In genomic region chr16:30896890-30897730, GRCh38 we compare ENCODE assay signal across 8 cellular contexts. TPM values are rescaled to one million over a fixed set of nuclear protein-coding genes. Genes with fewer than 3 reads are reported as not detected.
DNase-seq lines count a peak whose midpoint lies in the region; ATAC-seq and TF ChIP-seq lines count a peak whose summit lies in the region.

No MANE protein-coding gene starts in this region.

- peak overlapping the region; percentile 57 for H3K4me3 ChIP-seq in OCI-LY7 (ENCODE audit: low read depth, low read length, poor library complexity, severe bottlenecking)
- peak overlapping the region; percentile 63 to 71 (median 68) for H3K4me3 ChIP-seq in esophagus muscularis mucosa
- H3K4me3 ChIP-seq in mucosa of stomach (ENCODE audit: low read length): peak overlapping the region; percentile 15

- peak; percentile 33 for ATAC-seq in HG03159 (IDR thresholded peaks at IDR 0.05; ENCODE audit: unreplicated experiment)
- ATAC-seq in GM18498 (IDR thresholded peaks at IDR 0.05; ENCODE audit: unreplicated experiment): no peak

- peak; percentile 13 for TF ChIP-seq POLR2A in esophagus muscularis mucosa (IDR thresholded peaks at IDR 0.05; ENCODE audit: low read depth)

- no peaks in the 10 kb centered on the region for H4K20me1 ChIP-seq in OCI-LY7 (ENCODE audit: insufficient read depth, low read length)

- H3K36me3 ChIP-seq in OCI-LY7 (ENCODE audit: insufficient read depth, low read length) (no peaks in the 10 kb centered on the region), esophagus muscularis mucosa (peaks cover 0 to 7% (median 4%) of the 10 kb centered on the region in 4 donors), mucosa of stomach (ENCODE audit: control insufficient read depth, insufficient read depth, low read length) (no peaks in the 10 kb centered on the region)

- H2AFZ ChIP-seq in OCI-LY7 (ENCODE audit: low read length): peak overlapping the region; percentile 100

- H3K27ac ChIP-seq in OCI-LY7 (ENCODE audit: low read depth, low read length, poor library complexity, severe bottlenecking) (peak overlapping the region; percentile 69), esophagus muscularis mucosa (replicated peaks in 1 of 4) (peak overlapping the region; percentile 96 to 99 (median 98))

- DNase-seq in EL: peak; percentile 94
- peak; percentile 83 for DNase-seq in OCI-LY7 (ENCODE audit: low spot score)
- DNase-seq in activated T-helper 1 cell treated with Interleukin-2 at 50 U/mL for 16 hours (ENCODE audit: low read depth): peak; percentile 62
- peak; percentile 98 for DNase-seq in esophagus muscularis mucosa (ENCODE audit: extremely low spot score)
- peak; percentile 51 to 58 for DNase-seq in stimulated activated CD8-positive, alpha-beta memory T cell treated with anti-CD3 and anti-CD28 coated beads, Interleukin-4, amount 100 ng/mL, for 4 hours (ENCODE audit: low read depth in 2 of 2, low spot score in 1 of 2)

- no peaks in the 10 kb centered on the region for H3K27me3 ChIP-seq in esophagus muscularis mucosa
- H3K27me3 ChIP-seq in mucosa of stomach (ENCODE audit: control insufficient read depth, insufficient read depth, low read length): no peaks in the 10 kb centered on the region

- no peaks in the 10 kb centered on the region for H3K79me2 ChIP-seq in OCI-LY7 (ENCODE audit: insufficient read depth, low read depth, low read length)

- H3K4me1 ChIP-seq in OCI-LY7 (ENCODE audit: insufficient read depth, low read length, poor library complexity, severe bottlenecking): peaks cover 55% of the 10 kb centered on the region
- H3K4me1 ChIP-seq in esophagus muscularis mucosa: peaks cover 35 to 61% (median 55%) of the 10 kb centered on the region in 4 donors
- peaks cover 50% of the 10 kb centered on the region for H3K4me1 ChIP-seq in mucosa of stomach (ENCODE audit: control insufficient read depth, insufficient read depth, low read length)

- TF ChIP-seq CTCF in OCI-LY7 (conservative IDR thresholded peaks at IDR 0.05; ENCODE audit: low read length) (no peak), esophagus muscularis mucosa (IDR thresholded peaks at IDR 0.05) (peak in 1 of 3 experiments; percentile 20)

- H3K9me3 ChIP-seq in OCI-LY7 (ENCODE audit: low read length) (no peaks in the 10 kb centered on the region), esophagus muscularis mucosa (no peaks in the 10 kb centered on the region), mucosa of stomach (ENCODE audit: control insufficient read depth, low read length) (no peaks in the 10 kb centered on the region)

- POLR2A ChIA-PET in OCI-LY7 (lab: Charles Lee): interaction anchor here (0.7 kb wide), 2 partner anchors 52 to 92 kb away, joined by 3 to 9 read pairs; no protein-coding TSS in a partner anchor

- peak overlapping the region; percentile 76 for H3K4me2 ChIP-seq in OCI-LY7 (ENCODE audit: low read length)

- no peaks in the 10 kb centered on the region for H3K9me2 ChIP-seq in OCI-LY7 (ENCODE audit: insufficient read depth, low read length)

- intact Hi-C loops in OCI-LY7 (cut with micrococcal nuclease; ENCODE audit: unreplicated experiment): no loop called here
- intact Hi-C loops in esophagus muscularis mucosa (cut with DNase I): no loop called here

- no TSS peak for BruUV-seq in OCI-LY7 (replicated peaks; lab: Mats Ljungman, UMichigan)

- peak overlapping the region; percentile 84 for H3K9ac ChIP-seq in mucosa of stomach (ENCODE audit: low read length)

- 38% methylated on average over 13 of the region's 31 CpGs for WGBS in esophagus muscularis mucosa

- CTCF ChIA-PET in OCI-LY7 (lab: Charles Lee; ENCODE audit: unreplicated experiment): interaction anchor here (0.6 kb wide), 2 partner anchors 71 to 82 kb away, joined by 3 to 4 read pairs; no protein-coding TSS in a partner anchor

- TF ChIP-seq EP300 in esophagus muscularis mucosa (IDR thresholded peaks at IDR 0.05): no peak

RNA-seq across cellular contexts. Expression of gene CTF1, which starts 0.7 kb away (rescaled TPM):
- 0.09 and 0.21 TPM in 2 replicates for total RNA-seq in OCI-LY7 (2014; rRNA removed; shearing (Covaris generic))
- total RNA-seq in OCI-LY7 (2022) (0.46 and 0.68 TPM in 2 replicates), esophagus muscularis mucosa (10 to 100 TPM in 2 of 4 donors, 1 to 10 TPM in 2; 6.2 to 18.8 (median 10.9) TPM)

RNA-seq across cellular contexts. Expression of gene BCL7C, which starts 3.2 kb away (rescaled TPM):
- total RNA-seq in OCI-LY7 (2014; rRNA removed; shearing (Covaris generic)): 17.8 and 20.6 TPM in 2 replicates
- total RNA-seq in OCI-LY7 (2022) (11.0 and 11.5 TPM in 2 replicates), esophagus muscularis mucosa (10 to 100 TPM; 42.1 to 57.9 (median 45.5) TPM)

RNA-seq across cellular contexts. Expression of gene FBXL19, which starts 26.3 kb away (rescaled TPM):
- 16.1 and 16.2 TPM in 2 replicates for total RNA-seq in OCI-LY7 (2014; rRNA removed; shearing (Covaris generic))
- total RNA-seq in OCI-LY7 (2022): 30.2 and 34.8 TPM in 2 replicates
- 10 to 100 TPM; 12.1 to 28.1 (median 17.7) TPM for total RNA-seq in esophagus muscularis mucosa

RNA-seq across cellular contexts. Expression of gene ORAI3, which starts 51.8 kb away (rescaled TPM):
- 5.7 and 7.8 TPM in 2 replicates for total RNA-seq in OCI-LY7 (2014; rRNA removed; shearing (Covaris generic))
- total RNA-seq in OCI-LY7 (2022) (16.3 and 18.3 TPM in 2 replicates), esophagus muscularis mucosa (10 to 100 TPM; 33.0 to 56.5 (median 45.8) TPM)

Comparison
In these comparisons a context has a peak if more than half of its experiments do, and no peak if none do; other contexts are left out.
1. H3K4me3 ChIP-seq: peak in every context shown above with its lines; median percentile 68 in esophagus muscularis mucosa; 57 in OCI-LY7; 15 in mucosa of stomach.
2. RNA of gene CTF1, which starts 0.7 kb away (total RNA-seq): 6.2 to 18.8 TPM in esophagus muscularis mucosa; 0.09 to 0.68 TPM in OCI-LY7; every median in the first group is over 4 times any median in the second.
3. Peak in every context shown above with its lines, with median percentiles within 50 percentile points of each other: DNase-seq.